ENCODE assay signal across 18 cellular contexts in genomic region chr3:98746882-98747281, GRCh38. TPM values are rescaled to one million over a fixed set of nuclear protein-coding genes. Genes with fewer than 3 reads are reported as not detected.
A peak's percentile ranks its signal among the peaks of the same experiment; 100 is the strongest.
DNase-seq lines count a peak whose midpoint lies in the region; ATAC-seq, FAIRE-seq and TF ChIP-seq lines count a peak whose summit lies in the region.
"Had no signal": no experiment of that assay in that cellular context is flagged by ENCODE, and none has a peak within 500 bp of the region (broad histone marks: within the 10 kb centered on the region; RNA-seq: fewer than 3 reads in every experiment).

No MANE protein-coding gene starts in this region.

- H3K4me2 ChIP-seq in PC-9 = no peak overlapping the region
- H3K4me2 ChIP-seq: BLaER1 had no signal

- H2AFZ ChIP-seq in PC-9 = 0 out of 2 replicates have a peak overlapping the region, but pooled peaks have one; percentile 15

- no peaks in the 10 kb centered on the region for H3K9me3 Mint-ChIP-seq in nephron
- H3K9me3 Mint-ChIP-seq: CD8-positive, alpha-beta memory T cell had no signal

- DNase-seq in GM12892 (ENCODE audit: insufficient read length) (no peak), PC-9 (no peak), fibroblast of pulmonary artery (ENCODE audit: low read depth) (peak; percentile 52), putamen (ENCODE audit: low spot score) (no peak), T-helper 1 cell (no peak)
- no peak for DNase-seq in activated CD4-positive, CD25-positive, alpha-beta regulatory T cell (lab: John Stamatoyannopoulos, UW)
- DNase-seq: CD8-positive, alpha-beta memory T cell; EL; HCEC 1CT; NCI-H1417; NCI-H1930; NCI-H510A; NCI-H82; SJCRH30 had no signal

- no peaks in the 10 kb centered on the region for H4K20me1 ChIP-seq in PC-9 (ENCODE audit: insufficient read depth)
- H4K20me1 ChIP-seq: BLaER1 had no signal

- peak; percentile 60 for FAIRE-seq in GM12892 (lab: Jason Lieb, UNC)
- FAIRE-seq: GM18507 had no signal

- no TSS peak for BruUV-seq in PC-9 (replicated peaks; lab: Mats Ljungman, UMichigan)

- no peaks in the 10 kb centered on the region for H3K27me3 Mint-ChIP-seq in nephron (ENCODE audit: low read depth)

- no peaks in the 10 kb centered on the region for H3K4me1 Mint-ChIP-seq in nephron
- H3K4me1 Mint-ChIP-seq: CD8-positive, alpha-beta memory T cell had no signal

- intact Hi-C loops in PC-9 (cut with micrococcal nuclease; ENCODE audit: unreplicated experiment) = no loop called here

- CTCF ChIA-PET in PC-9 (lab: Charles Lee) = no interaction called here

- peaks cover under 1% of the 10 kb centered on the region; the same call in 1 of the 2 replicates for H3K4me1 ChIP-seq in PC-9 (replicated peaks; ENCODE audit: insufficient read depth)
- H3K4me1 ChIP-seq: BLaER1, SJCRH30 had no signal

- H3K36me3 ChIP-seq in PC-9 (ENCODE audit: low read depth) = no peaks in the 10 kb centered on the region
- H3K36me3 ChIP-seq: BLaER1, SJCRH30 had no signal

- TF ChIP-seq CTCF in PC-9 (conservative IDR thresholded peaks at IDR 0.05) (no peak), fibroblast of pulmonary artery (IDR thresholded peaks at IDR 0.05; ENCODE audit: low read length, missing control alignments) (no peak), nephron (IDR thresholded peaks at IDR 0.05; ENCODE audit: unreplicated experiment in 3 of 3) (no peak)

- no peaks in the 10 kb centered on the region for H3K9me3 ChIP-seq in PC-9 (ENCODE audit: insufficient read depth, low read depth)
- H3K9me3 ChIP-seq: BLaER1, SJCRH30 had no signal

- no peaks in the 10 kb centered on the region for H3K9me2 ChIP-seq in PC-9 (ENCODE audit: insufficient read depth)

- H3F3A ChIP-seq in PC-9 (ENCODE audit: insufficient read depth, low read depth) = no peaks in the 10 kb centered on the region

- ATAC-seq in HG03521 (IDR thresholded peaks at IDR 0.05; ENCODE audit: unreplicated experiment) = no peak

- H3K27ac Mint-ChIP-seq in nephron = peak overlapping the region in 2 of 3 experiments; percentile 38 to 84
- H3K27ac Mint-ChIP-seq: CD8-positive, alpha-beta memory T cell had no signal

- POLR2A ChIA-PET in PC-9 (lab: Charles Lee; ENCODE audit: unreplicated experiment) = no interaction called here

- no peak overlapping the region for H3K27ac ChIP-seq in PC-9
- H3K27ac ChIP-seq: BLaER1, SJCRH30 had no signal

- no peaks in the 10 kb centered on the region for H3K27me3 ChIP-seq in PC-9 (ENCODE audit: insufficient read depth, low read depth)
- H3K27me3 ChIP-seq: BLaER1, SJCRH30 had no signal

- no peaks in the 10 kb centered on the region for H3K79me2 ChIP-seq in PC-9 (ENCODE audit: low read depth)

- no peak overlapping the region for H3K4me3 ChIP-seq in PC-9
- H3K4me3 ChIP-seq in fibroblast of pulmonary artery (replicated peaks; ENCODE audit: low read depth, low read length) = no peak overlapping the region
- H3K4me3 ChIP-seq: BLaER1, SJCRH30 had no signal

- peaks cover 4% of the 10 kb centered on the region for H3K36me3 Mint-ChIP-seq in nephron (ENCODE audit: low read depth)
- H3K36me3 Mint-ChIP-seq: CD8-positive, alpha-beta memory T cell had no signal

- H3K4me3 Mint-ChIP-seq in nephron = peak overlapping the region in 1 of 3 experiments; percentile 2
- H3K4me3 Mint-ChIP-seq: CD8-positive, alpha-beta memory T cell had no signal

- no peak for TF ChIP-seq POLR2A in GM12892 (IDR thresholded peaks at IDR 0.05; ENCODE audit: low read depth, low read length)

RNA-seq across cellular contexts. Expression of gene ST3GAL6, which starts 16.3 kb away (rescaled TPM):
- polyA plus RNA-seq in GM12892 (2012; ENCODE audit: missing spikeins) = 39.3 TPM
- 5.4 and 6.6 TPM in 2 replicates for total RNA-seq in PC-9 (2021)
- polyA plus RNA-seq: CD8-positive, alpha-beta memory T cell had no signal
